8 cellular contexts compared by ENCODE assay signal in the genomic region with DNA sequence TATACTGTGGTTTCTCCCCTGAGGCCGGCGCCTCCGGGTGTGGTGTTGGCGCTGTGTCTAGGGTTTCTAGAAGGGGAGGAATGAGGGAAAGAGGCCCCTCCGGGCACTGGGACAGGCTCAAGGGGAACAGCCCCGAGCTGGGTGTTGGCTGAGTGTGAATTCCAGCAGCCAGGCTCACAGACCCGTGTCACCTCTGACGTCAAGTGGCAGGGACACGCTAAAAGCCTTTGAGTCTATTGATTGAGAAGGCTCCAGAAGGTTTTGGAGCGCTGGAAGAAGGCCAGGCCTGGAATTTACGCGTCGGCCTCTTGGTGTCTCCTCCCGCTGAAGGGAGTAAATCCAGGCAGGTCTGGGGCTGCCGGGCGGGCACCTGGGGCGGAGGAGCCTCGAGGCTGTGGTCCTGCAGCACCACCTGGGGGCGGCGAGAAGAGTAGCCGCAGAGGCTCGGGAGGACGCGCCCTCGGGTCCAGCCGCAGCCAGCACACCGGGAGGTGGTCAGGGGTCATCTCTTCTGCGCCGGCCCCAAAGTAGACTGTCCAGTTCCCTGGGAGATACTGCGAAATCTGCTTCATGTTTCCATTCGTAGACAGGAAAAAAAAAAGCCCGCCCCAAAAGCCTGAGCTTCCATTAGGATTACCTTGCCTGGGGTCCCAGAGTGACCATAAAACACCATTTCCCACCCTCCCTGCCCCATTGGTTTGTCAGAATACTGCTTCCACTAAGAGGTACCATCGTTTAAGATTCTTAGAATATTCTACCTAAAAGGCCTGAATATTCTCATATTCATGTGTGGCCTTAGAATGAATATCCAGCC.
DNase-seq lines count a peak whose midpoint lies in the region; TF ChIP-seq lines count a peak whose summit lies in the region.

No MANE protein-coding gene starts in this region.

- H4K20me1 ChIP-seq in Karpas-422 (ENCODE audit: insufficient read depth, low read depth, low read length) = no peaks in the 10 kb centered on the region

- peak overlapping the region; percentile 48; the same call in 1 of the 2 replicates for H2AFZ ChIP-seq in Karpas-422 (ENCODE audit: low read length)

- no peak overlapping the region; the same call in 1 of the 2 replicates for H3K9ac ChIP-seq in Karpas-422 (ENCODE audit: low read length)

- H3K36me3 Mint-ChIP-seq in activated T-helper 2 cell treated with anti-CD3 and anti-CD28 coated beads, Interferon-gamma antibody, Interleukin-2, Interleukin-4, amounts not matched to agents 10 μg/mL and 5 μg/mL and 100 μg/mL, durations not matched to agents 14 hours and 24 hours and 36 hours (ENCODE audit: low read depth) = no peaks in the 10 kb centered on the region
- no peaks in the 10 kb centered on the region for H3K36me3 Mint-ChIP-seq in neural crest cell (ENCODE audit: low read depth)
- no peaks in the 10 kb centered on the region for H3K36me3 Mint-ChIP-seq in stimulated activated naive CD8-positive, alpha-beta T cell treated with anti-CD3 and anti-CD28 coated beads, Interleukin-15, Interleukin-2, amounts not matched to agents 100 ng/mL and 50 ng/mL, for 24 hours (ENCODE audit: low read depth)

- no peaks in the 10 kb centered on the region for H3K27me3 Mint-ChIP-seq in activated T-helper 2 cell treated with anti-CD3 and anti-CD28 coated beads, Interferon-gamma antibody, Interleukin-2, Interleukin-4, amounts not matched to agents 10 μg/mL and 5 μg/mL and 100 μg/mL, durations not matched to agents 14 hours and 24 hours and 36 hours (ENCODE audit: low read depth)
- no peaks in the 10 kb centered on the region for H3K27me3 Mint-ChIP-seq in neural crest cell (ENCODE audit: low read depth)
- H3K27me3 Mint-ChIP-seq in stimulated activated naive CD8-positive, alpha-beta T cell treated with anti-CD3 and anti-CD28 coated beads, Interleukin-15, Interleukin-2, amounts not matched to agents 100 ng/mL and 50 ng/mL, for 24 hours = no peaks in the 10 kb centered on the region

- H3K9me3 Mint-ChIP-seq in activated T-helper 2 cell treated with anti-CD3 and anti-CD28 coated beads, Interferon-gamma antibody, Interleukin-2, Interleukin-4, amounts not matched to agents 10 μg/mL and 5 μg/mL and 100 μg/mL, durations not matched to agents 14 hours and 24 hours and 36 hours = no peaks in the 10 kb centered on the region
- no peaks in the 10 kb centered on the region for H3K9me3 Mint-ChIP-seq in neural crest cell
- no peaks in the 10 kb centered on the region for H3K9me3 Mint-ChIP-seq in stimulated activated naive CD8-positive, alpha-beta T cell treated with anti-CD3 and anti-CD28 coated beads, Interleukin-15, Interleukin-2, amounts not matched to agents 100 ng/mL and 50 ng/mL, for 24 hours

- no peak overlapping the region for H3K27ac Mint-ChIP-seq in activated T-helper 2 cell treated with anti-CD3 and anti-CD28 coated beads, Interferon-gamma antibody, Interleukin-2, Interleukin-4, amounts not matched to agents 10 μg/mL and 5 μg/mL and 100 μg/mL, durations not matched to agents 14 hours and 24 hours and 36 hours
- peak overlapping the region; percentile 75 for H3K27ac Mint-ChIP-seq in neural crest cell (ENCODE audit: unreplicated experiment)
- H3K27ac Mint-ChIP-seq in stimulated activated naive CD8-positive, alpha-beta T cell treated with anti-CD3 and anti-CD28 coated beads, Interleukin-15, Interleukin-2, amounts not matched to agents 100 ng/mL and 50 ng/mL, for 24 hours = no peak overlapping the region

- no peaks in the 10 kb centered on the region; the same call in 1 of the 2 replicates for H3K27me3 ChIP-seq in Karpas-422 (ENCODE audit: low read length)

- intact Hi-C loops in activated T-helper 2 cell treated with anti-CD3 and anti-CD28 coated beads, Interferon-gamma antibody, Interleukin-2, Interleukin-4, amounts not matched to agents 10 μg/mL and 5 μg/mL and 100 μg/mL, durations not matched to agents 14 hours and 24 hours and 36 hours (cut with micrococcal nuclease) = loop anchor here (1.0 to 5.0 kb wide), 3 partner anchors 289 to 616 kb away; partner anchors contain the start of gene FAM177B

- no peaks in the 10 kb centered on the region for H3K9me3 ChIP-seq in Karpas-422 (ENCODE audit: low read length)

- peak overlapping the region; percentile 54 for H3K4me2 ChIP-seq in Karpas-422 (ENCODE audit: low read depth, low read length, poor library complexity, severe bottlenecking)

- peak overlapping the region; percentile 15 for H3K4me3 Mint-ChIP-seq in activated T-helper 2 cell treated with anti-CD3 and anti-CD28 coated beads, Interferon-gamma antibody, Interleukin-2, Interleukin-4, amounts not matched to agents 10 μg/mL and 5 μg/mL and 100 μg/mL, durations not matched to agents 14 hours and 24 hours and 36 hours (ENCODE audit: low read depth)
- no peak overlapping the region for H3K4me3 Mint-ChIP-seq in neural crest cell
- peak overlapping the region; percentile 45 for H3K4me3 Mint-ChIP-seq in stimulated activated naive CD8-positive, alpha-beta T cell treated with anti-CD3 and anti-CD28 coated beads, Interleukin-15, Interleukin-2, amounts not matched to agents 100 ng/mL and 50 ng/mL, for 24 hours

- peak overlapping the region; percentile 49; the same call in 1 of the 2 replicates for H3K4me3 ChIP-seq in Karpas-422 (ENCODE audit: low read length)
- peak overlapping the region; percentile 54 for H3K4me3 ChIP-seq in fibroblast of the aortic adventitia (ENCODE audit: low read depth, low read length)

- no peaks in the 10 kb centered on the region for H3K36me3 ChIP-seq in Karpas-422 (ENCODE audit: insufficient read depth, low read length)

- no peaks in the 10 kb centered on the region for H3K9me2 ChIP-seq in Karpas-422 (replicated peaks; ENCODE audit: insufficient read depth, low read length)

- H3K4me1 Mint-ChIP-seq in activated T-helper 2 cell treated with anti-CD3 and anti-CD28 coated beads, Interferon-gamma antibody, Interleukin-2, Interleukin-4, amounts not matched to agents 10 μg/mL and 5 μg/mL and 100 μg/mL, durations not matched to agents 14 hours and 24 hours and 36 hours (ENCODE audit: low read depth) = no peaks in the 10 kb centered on the region
- H3K4me1 Mint-ChIP-seq in neural crest cell = peaks cover 23% of the 10 kb centered on the region
- no peaks in the 10 kb centered on the region for H3K4me1 Mint-ChIP-seq in stimulated activated naive CD8-positive, alpha-beta T cell treated with anti-CD3 and anti-CD28 coated beads, Interleukin-15, Interleukin-2, amounts not matched to agents 100 ng/mL and 50 ng/mL, for 24 hours (ENCODE audit: low read depth)

- H3K27ac ChIP-seq in Karpas-422 (ENCODE audit: low read length) = no peak overlapping the region

- TF ChIP-seq CTCF in fibroblast of the aortic adventitia (IDR thresholded peaks at IDR 0.05; ENCODE audit: insufficient read depth, low read length) = peak; percentile 88
- peak; percentile 98 for TF ChIP-seq CTCF in neural crest cell (conservative IDR thresholded peaks at IDR 0.05)

- DNase-seq in EH (ENCODE audit: low read depth) = peak; percentile 82
- peak; percentile 64 for DNase-seq in GOT3 (lab: John Stamatoyannopoulos, UW)
- peak; percentile 86 for DNase-seq in Karpas-422
- peak; percentile 89 for DNase-seq in RPMI7951 (ENCODE audit: low read depth)
- peak; percentile 59 for DNase-seq in activated T-helper 2 cell treated with anti-CD3 and anti-CD28 coated beads, Interferon-gamma antibody, Interleukin-2, Interleukin-4, amounts not matched to agents 10 μg/mL and 5 μg/mL and 100 μg/mL, durations not matched to agents 14 hours and 24 hours and 36 hours (ENCODE audit: low spot score)
- peak; percentile 91 for DNase-seq in fibroblast of the aortic adventitia (ENCODE audit: low read depth)
- DNase-seq in neural crest cell (ENCODE audit: low read depth, low spot score) = peak; percentile 74

- peaks cover 4% of the 10 kb centered on the region for H3K4me1 ChIP-seq in Karpas-422 (ENCODE audit: low read length)

- H3K79me2 ChIP-seq in Karpas-422 (ENCODE audit: low read length) = no peaks in the 10 kb centered on the region
